ENCODE assay signal across 24 cellular contexts in the genomic region with DNA sequence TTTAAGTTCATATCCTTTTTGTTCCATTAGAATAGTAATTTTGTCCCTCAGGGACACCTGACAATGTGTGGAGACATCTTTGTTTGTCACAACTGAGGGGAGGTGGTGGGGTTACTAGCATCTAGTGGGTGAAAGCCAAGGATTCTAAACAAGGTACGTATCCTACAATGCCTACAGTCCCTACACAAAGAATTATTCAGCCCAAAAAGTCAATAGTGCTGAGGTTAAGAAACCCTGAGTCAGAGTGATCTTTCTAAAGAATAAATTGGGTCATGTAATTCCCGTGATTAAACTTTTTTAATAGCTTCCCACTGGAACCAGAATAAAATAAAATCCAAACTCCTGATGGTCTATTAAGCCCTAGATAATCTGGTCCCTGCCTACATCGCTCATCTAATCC.
"Had no signal": no experiment of that assay in that cellular context is flagged by ENCODE, and none has a peak within 500 bp of the region (broad histone marks: within the 10 kb centered on the region; RNA-seq: fewer than 3 reads in every experiment).

No MANE protein-coding gene starts in this region.

- H3K27me3 Mint-ChIP-seq: effector memory CD8-positive, alpha-beta T cell; naive B cell had no signal

- H3K9me3 ChIP-seq: colonic mucosa, esophagus muscularis mucosa, gastrocnemius medialis, heart right ventricle, left lung, lower lobe of right lung, mucosa of descending colon had no signal

- H3K4me1 ChIP-seq: colonic mucosa had no signal

- H3K4me3 ChIP-seq: colonic mucosa, esophagus muscularis mucosa, gastrocnemius medialis, heart right ventricle, left lung, lower lobe of right lung, mucosa of descending colon had no signal

- H3K9me3 Mint-ChIP-seq: dendritic cell treated with granulocyte-macrophage colony-stimulating factor and Interleukin-4, amounts not matched to agents 40 ng/mL and 50 ng/mL, for 4 days; effector memory CD8-positive, alpha-beta T cell; endodermal cell; mesothelial cell of epicardium; naive B cell had no signal

- H3K36me3 ChIP-seq: colonic mucosa, gastrocnemius medialis had no signal

- H3K27ac ChIP-seq: colonic mucosa, epithelial cell of prostate, esophagus muscularis mucosa, heart right ventricle, left lung, lower lobe of right lung had no signal

- H3K36me3 Mint-ChIP-seq: naive B cell had no signal

- DNase-seq: colonic mucosa; cortex of kidney; effector CD8-positive, alpha-beta T cell; effector memory CD8-positive, alpha-beta T cell; endodermal cell; erythroblast; foreskin fibroblast; foreskin melanocyte; gastrocnemius medialis; glutamatergic neuron; head of caudate nucleus; heart right ventricle; hippocampal formation; left cardiac atrium; left lung; left ventricle myocardium superior; lower lobe of right lung; mesenchymal stem cell; mucosa of descending colon; naive B cell had no signal

- H3K27ac Mint-ChIP-seq: dendritic cell treated with granulocyte-macrophage colony-stimulating factor and Interleukin-4, amounts not matched to agents 40 ng/mL and 50 ng/mL, for 4 days; effector memory CD8-positive, alpha-beta T cell; endodermal cell; mesothelial cell of epicardium had no signal

- H3K27me3 ChIP-seq: colonic mucosa, esophagus muscularis mucosa, gastrocnemius medialis, heart right ventricle, left lung had no signal

- H3K4me3 Mint-ChIP-seq: dendritic cell treated with granulocyte-macrophage colony-stimulating factor and Interleukin-4, amounts not matched to agents 40 ng/mL and 50 ng/mL, for 4 days; effector memory CD8-positive, alpha-beta T cell; endodermal cell; mesothelial cell of epicardium had no signal
